8 cellular contexts compared by ENCODE assay signal in the genomic region with DNA sequence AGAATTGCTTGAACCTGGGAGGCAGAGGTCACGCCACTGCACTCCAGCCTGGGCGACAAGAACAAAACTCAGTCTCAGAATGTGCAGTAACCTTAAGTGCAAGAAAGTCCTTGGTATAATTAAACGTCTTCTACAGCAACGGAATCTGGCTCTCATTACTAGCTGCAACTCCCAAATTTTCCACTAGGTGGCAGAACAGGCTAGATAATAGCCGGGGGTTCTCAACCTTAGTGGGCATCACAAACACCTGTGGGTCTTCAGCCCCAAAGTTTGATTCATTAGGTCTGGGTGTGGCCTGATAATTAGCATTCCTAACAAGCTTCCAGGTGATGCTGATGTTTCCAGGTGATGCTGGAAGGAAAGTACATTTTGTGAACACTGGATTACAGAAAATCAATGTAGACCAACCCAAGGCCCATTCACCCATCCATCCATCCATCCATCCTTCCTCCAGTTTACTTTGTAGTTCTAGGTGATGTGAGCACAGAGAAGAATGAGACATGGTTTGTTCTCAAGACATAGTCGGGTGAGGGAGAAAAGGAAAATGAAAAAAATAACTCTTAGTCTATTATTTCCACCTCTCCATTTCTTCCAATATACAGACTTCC. TPM values are rescaled to one million over a fixed set of nuclear protein-coding genes. Genes with fewer than 3 reads are reported as not detected.
DNase-seq lines count a peak whose midpoint lies in the region; ATAC-seq and TF ChIP-seq lines count a peak whose summit lies in the region.

No MANE protein-coding gene starts in this region.

- peak; percentile 79 for ATAC-seq in CD8-positive, alpha-beta T cell
- ATAC-seq in GM21390 (IDR thresholded peaks at IDR 0.05; ENCODE audit: unreplicated experiment) (peak; percentile 51), HG03469 (IDR thresholded peaks at IDR 0.05; ENCODE audit: unreplicated experiment) (no peak)

- no peaks in the 10 kb centered on the region for H3K9me3 Mint-ChIP-seq in CD8-positive, alpha-beta T cell

- no peaks in the 10 kb centered on the region for H3K27me3 Mint-ChIP-seq in CD8-positive, alpha-beta T cell (ENCODE audit: low read depth)

- peak; percentile 46 to 82 (median 62) for DNase-seq in CD8-positive, alpha-beta T cell
- DNase-seq in NCI-H1417 (lab: John Stamatoyannopoulos, UW) = peak; percentile 44 to 83 (median 58)
- DNase-seq in activated CD4-positive, CD25-positive, alpha-beta regulatory T cell (lab: John Stamatoyannopoulos, UW) = peak; percentile 27 to 54 (median 38)
- DNase-seq in cardiac fibroblast (ENCODE audit: low read depth in 2 of 2) = peak; percentile 58 to 63
- DNase-seq in kidney tubule cell (ENCODE audit: low spot score) = peak; percentile 49
- peak; percentile 35 to 56 for DNase-seq in stimulated activated CD4-positive, alpha-beta T cell treated with anti-CD3 and anti-CD28 coated beads, Interleukin-4, amount 100 ng/mL, for 48 hours (ENCODE audit: low read depth in 2 of 2)

- no peaks in the 10 kb centered on the region for H3K27me3 ChIP-seq in CD8-positive, alpha-beta T cell (ENCODE audit: insufficient read depth, low read length)

- H3K36me3 ChIP-seq in CD8-positive, alpha-beta T cell (ENCODE audit: insufficient read depth, low read length) = peaks cover under 1% of the 10 kb centered on the region

- no peaks in the 10 kb centered on the region for H3K9me3 ChIP-seq in CD8-positive, alpha-beta T cell (ENCODE audit: low read length)

- intact Hi-C loops in CD8-positive, alpha-beta T cell (cut with DNase I, micrococcal nuclease) = loop anchor here (1.0 to 5.0 kb wide), 11 partner anchors 180 to 646 kb away; no protein-coding TSS in a partner anchor

- H3K27ac Mint-ChIP-seq in CD8-positive, alpha-beta T cell = no peak overlapping the region

- H3K36me3 Mint-ChIP-seq in CD8-positive, alpha-beta T cell = peaks cover 25% of the 10 kb centered on the region

- no peak overlapping the region for H3K4me3 Mint-ChIP-seq in CD8-positive, alpha-beta T cell

- no peaks in the 10 kb centered on the region for H3K4me1 Mint-ChIP-seq in CD8-positive, alpha-beta T cell (ENCODE audit: low read depth)

- CTCF ChIA-PET in CD8-positive, alpha-beta T cell (lab: Charles Lee) = interaction anchor here (0.6 to 12.6 kb wide), 44 partner anchors 9 to 564 kb away, joined by 3 to 176 read pairs (median 4); a partner anchor contains a TSS

- no peaks in the 10 kb centered on the region for H3K4me1 ChIP-seq in CD8-positive, alpha-beta T cell (ENCODE audit: insufficient read depth, low read length)

- no peak overlapping the region for H3K4me3 ChIP-seq in CD8-positive, alpha-beta T cell (ENCODE audit: low read depth, low read length)
- H3K4me3 ChIP-seq in cardiac fibroblast (replicated peaks in 1 of 2; ENCODE audit: low read depth in 2 of 2, low read length in 2 of 2) = no peak overlapping the region

- no peak overlapping the region for H3K27ac ChIP-seq in CD8-positive, alpha-beta T cell (ENCODE audit: low read depth, low read length)

- peak; percentile 93 for TF ChIP-seq CTCF in CD8-positive, alpha-beta T cell (IDR thresholded peaks at IDR 0.05)
- peak; percentile 80 for TF ChIP-seq CTCF in cardiac fibroblast (IDR thresholded peaks at IDR 0.05; ENCODE audit: low read depth, low read length)

- POLR2A ChIA-PET in CD8-positive, alpha-beta T cell (lab: Charles Lee) = interaction anchor here (1.0 to 1.2 kb wide), 2 partner anchors 84 to 315 kb away, joined by 3 read pairs; no protein-coding TSS in a partner anchor

RNA-seq across cellular contexts. Expression of a gene that starts 37.3 kb away (rescaled TPM):
- 10 to 100 TPM; 51.9 to 54.7 TPM for total RNA-seq in CD8-positive, alpha-beta T cell

RNA-seq across cellular contexts. Expression of a gene that starts 41.7 kb away (rescaled TPM):
- 1 to 10 TPM; 3.0 to 3.1 TPM for total RNA-seq in CD8-positive, alpha-beta T cell
